ENCODE assay signal across 10 cellular contexts in the genomic region with DNA sequence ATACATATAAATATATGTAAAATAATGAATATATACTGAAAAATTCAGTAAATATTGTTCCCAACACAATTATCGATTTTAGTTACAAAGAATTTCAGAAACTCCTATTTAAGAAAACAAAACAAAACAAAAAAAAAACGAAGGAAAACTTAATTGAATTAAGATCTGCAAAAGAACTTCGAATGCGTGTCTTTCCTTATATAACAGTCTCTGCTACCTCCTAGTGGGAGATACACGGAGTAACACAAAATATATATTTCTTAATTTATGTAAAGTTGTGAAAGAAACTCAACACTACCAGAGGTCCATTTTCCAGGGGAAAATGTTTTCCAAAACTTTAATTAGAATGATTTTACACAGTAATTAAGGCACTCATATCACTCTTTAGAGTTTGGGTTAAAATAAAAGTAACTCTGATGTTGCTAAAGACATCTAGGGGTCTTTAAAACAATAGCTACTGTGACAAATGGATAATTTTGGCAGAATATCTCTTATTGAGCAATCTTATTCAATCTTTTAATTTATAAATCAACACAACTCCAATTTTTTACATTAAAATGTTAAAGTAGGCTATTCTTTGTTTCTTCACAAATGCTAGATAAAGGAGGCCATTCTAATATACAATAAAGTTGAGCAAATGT. TPM values are rescaled to one million over a fixed set of nuclear protein-coding genes. Genes with fewer than 3 reads are reported as not detected.
DNase-seq lines count a peak whose midpoint lies in the region; ATAC-seq and TF ChIP-seq lines count a peak whose summit lies in the region.
"Had no signal": no experiment of that assay in that cellular context is flagged by ENCODE, and none has a peak within 500 bp of the region (broad histone marks: within the 10 kb centered on the region; RNA-seq: fewer than 3 reads in every experiment).

No MANE protein-coding gene starts in this region.

- no peaks in the 10 kb centered on the region for H3K27me3 ChIP-seq in Loucy (ENCODE audit: insufficient read depth, low read length, poor library complexity, severe bottlenecking)

- TF ChIP-seq CTCF in Loucy (conservative IDR thresholded peaks at IDR 0.05; ENCODE audit: low read length) (peak; percentile 63), brain (conservative IDR thresholded peaks at IDR 0.05) (peak; percentile 78 to 82), neural crest cell (conservative IDR thresholded peaks at IDR 0.05) (peak; percentile 72)

- peak; percentile 31 for DNase-seq in GM03348 (ENCODE audit: low spot score)
- no peak for DNase-seq in neural crest cell (ENCODE audit: low read depth, low spot score)
- no peak for DNase-seq in stimulated activated CD4-positive, alpha-beta T cell treated with anti-CD3 and anti-CD28 coated beads, Interleukin-1b, Interleukin-23, amount 100 ng/mL, for 48 hours
- no peak for DNase-seq in left lobe of liver (ENCODE audit: low spot score)
- no peak for DNase-seq in islet precursor cell
- DNase-seq: activated naive CD4-positive, alpha-beta T cell; NCI-H774 had no signal

- H3K36me3 ChIP-seq in Loucy (ENCODE audit: insufficient read depth, low read length), result no peaks in the 10 kb centered on the region

- H3K9me3 ChIP-seq in Loucy (ENCODE audit: insufficient read depth, low read depth, low read length), result no peaks in the 10 kb centered on the region

- no peaks in the 10 kb centered on the region for H3K4me1 Mint-ChIP-seq in brain
- no peaks in the 10 kb centered on the region for H3K4me1 Mint-ChIP-seq in neural crest cell

- H3K27ac Mint-ChIP-seq in brain (no peak overlapping the region), neural crest cell (ENCODE audit: unreplicated experiment) (no peak overlapping the region)

- H3F3A ChIP-seq in Loucy (ENCODE audit: low read depth), result no peaks in the 10 kb centered on the region

- H3K79me2 ChIP-seq in Loucy (ENCODE audit: insufficient read depth, low read length), result no peaks in the 10 kb centered on the region

- no peaks in the 10 kb centered on the region for H3K9me2 ChIP-seq in Loucy (replicated peaks; ENCODE audit: low read depth, low read length)

- no peak overlapping the region for H2AFZ ChIP-seq in Loucy (ENCODE audit: low read length)

- no peaks in the 10 kb centered on the region for H4K20me1 ChIP-seq in Loucy (ENCODE audit: insufficient read depth, low read length, poor library complexity, severe bottlenecking)

- no peak for ATAC-seq in left lobe of liver

- H3K4me1 ChIP-seq in Loucy (ENCODE audit: insufficient read depth, low read length, poor library complexity, severe bottlenecking), result no peaks in the 10 kb centered on the region

- peaks cover 0 to 6% (median 0%) of the 10 kb centered on the region in 5 experiments for H3K9me3 Mint-ChIP-seq in brain
- no peaks in the 10 kb centered on the region for H3K9me3 Mint-ChIP-seq in neural crest cell

- H3K36me3 Mint-ChIP-seq in brain (peaks cover 14% of the 10 kb centered on the region), neural crest cell (ENCODE audit: low read depth) (peaks cover 4% of the 10 kb centered on the region)

- H3K9ac ChIP-seq in Loucy (ENCODE audit: low read depth, low read length, poor library complexity, severe bottlenecking), result no peak overlapping the region

- H3K4me3 Mint-ChIP-seq in brain (no peak overlapping the region), neural crest cell (no peak overlapping the region)

- H3K4me2 ChIP-seq in Loucy (ENCODE audit: low read depth, low read length, poor library complexity, severe bottlenecking), result no peak overlapping the region

- H3K27me3 Mint-ChIP-seq in brain, result no peaks in the 10 kb centered on the region
- H3K27me3 Mint-ChIP-seq in neural crest cell (ENCODE audit: low read depth), result no peaks in the 10 kb centered on the region

- H3K4me3 ChIP-seq in Loucy (ENCODE audit: low read length, poor library complexity, severe bottlenecking), result no peak overlapping the region
- H3K4me3 ChIP-seq: lung had no signal

RNA-seq across cellular contexts. Expression of gene NEBL, which starts 41.6 kb away (rescaled TPM):
- polyA plus RNA-seq in brain (ENCODE audit: insufficient read depth, low read depth, low replicate concordance), result 78.1 TPM
- total RNA-seq in neural crest cell, result 8.4 TPM in 2 replicates
- total RNA-seq in left lobe of liver, result 1.2 TPM
